ENCODE assay signal across 1 cellular context in the genomic region with DNA sequence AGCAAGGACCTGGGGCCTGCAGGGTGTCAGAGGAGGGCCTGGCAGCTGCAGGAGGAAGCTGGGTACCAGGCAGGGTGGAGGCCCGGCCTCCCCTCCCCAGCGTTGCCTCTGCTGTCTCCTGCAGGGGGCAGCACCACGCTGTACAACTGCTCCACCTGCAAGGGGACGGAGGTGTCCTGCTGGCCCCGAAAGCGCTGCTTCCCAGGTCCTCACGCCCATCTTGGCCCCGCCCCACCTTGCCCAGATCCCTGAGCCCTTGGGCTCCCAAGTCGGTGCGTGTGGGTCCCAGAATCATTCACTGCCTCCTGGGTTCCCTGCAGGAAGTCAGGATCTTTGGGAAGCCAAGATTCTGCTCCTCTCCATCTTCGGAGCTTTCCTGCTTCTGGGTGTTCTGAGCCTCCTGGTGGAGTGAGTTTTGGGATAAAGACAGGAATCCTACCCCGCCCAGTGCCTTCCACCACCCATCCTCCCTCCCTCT.
TF ChIP-seq lines count a peak whose summit lies in the region.

No MANE protein-coding gene starts in this region.

TF ChIP-seq in GM12878, 131 proteins besides CTCF, POLR2A, EP300 and RAD21 (continues in another document):
- no peak for TF ChIP-seq MXI1 (IDR thresholded peaks at IDR 0.05; ENCODE audit: low read depth, low read length)
- no peak for TF ChIP-seq CBFB (IDR thresholded peaks at IDR 0.05; ENCODE audit: low read depth)
- TF ChIP-seq CEBPB (IDR thresholded peaks at IDR 0.05; ENCODE audit: borderline replicate concordance in 1 of 2, low read depth in 2 of 2, low read length in 2 of 2) = no peak
- TF ChIP-seq, protein P1, sequence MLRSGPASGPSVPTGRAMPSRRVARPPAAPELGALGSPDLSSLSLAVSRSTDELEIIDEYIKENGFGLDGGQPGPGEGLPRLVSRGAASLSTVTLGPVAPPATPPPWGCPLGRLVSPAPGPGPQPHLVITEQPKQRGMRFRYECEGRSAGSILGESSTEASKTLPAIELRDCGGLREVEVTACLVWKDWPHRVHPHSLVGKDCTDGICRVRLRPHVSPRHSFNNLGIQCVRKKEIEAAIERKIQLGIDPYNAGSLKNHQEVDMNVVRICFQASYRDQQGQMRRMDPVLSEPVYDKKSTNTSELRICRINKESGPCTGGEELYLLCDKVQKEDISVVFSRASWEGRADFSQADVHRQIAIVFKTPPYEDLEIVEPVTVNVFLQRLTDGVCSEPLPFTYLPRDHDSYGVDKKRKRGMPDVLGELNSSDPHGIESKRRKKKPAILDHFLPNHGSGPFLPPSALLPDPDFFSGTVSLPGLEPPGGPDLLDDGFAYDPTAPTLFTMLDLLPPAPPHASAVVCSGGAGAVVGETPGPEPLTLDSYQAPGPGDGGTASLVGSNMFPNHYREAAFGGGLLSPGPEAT (IDR thresholded peaks at IDR 0.05; ENCODE audit: low read depth) = no peak
- no peak for TF ChIP-seq CBX5 (IDR thresholded peaks at IDR 0.05; ENCODE audit: low read depth)
- TF ChIP-seq, protein P2, sequence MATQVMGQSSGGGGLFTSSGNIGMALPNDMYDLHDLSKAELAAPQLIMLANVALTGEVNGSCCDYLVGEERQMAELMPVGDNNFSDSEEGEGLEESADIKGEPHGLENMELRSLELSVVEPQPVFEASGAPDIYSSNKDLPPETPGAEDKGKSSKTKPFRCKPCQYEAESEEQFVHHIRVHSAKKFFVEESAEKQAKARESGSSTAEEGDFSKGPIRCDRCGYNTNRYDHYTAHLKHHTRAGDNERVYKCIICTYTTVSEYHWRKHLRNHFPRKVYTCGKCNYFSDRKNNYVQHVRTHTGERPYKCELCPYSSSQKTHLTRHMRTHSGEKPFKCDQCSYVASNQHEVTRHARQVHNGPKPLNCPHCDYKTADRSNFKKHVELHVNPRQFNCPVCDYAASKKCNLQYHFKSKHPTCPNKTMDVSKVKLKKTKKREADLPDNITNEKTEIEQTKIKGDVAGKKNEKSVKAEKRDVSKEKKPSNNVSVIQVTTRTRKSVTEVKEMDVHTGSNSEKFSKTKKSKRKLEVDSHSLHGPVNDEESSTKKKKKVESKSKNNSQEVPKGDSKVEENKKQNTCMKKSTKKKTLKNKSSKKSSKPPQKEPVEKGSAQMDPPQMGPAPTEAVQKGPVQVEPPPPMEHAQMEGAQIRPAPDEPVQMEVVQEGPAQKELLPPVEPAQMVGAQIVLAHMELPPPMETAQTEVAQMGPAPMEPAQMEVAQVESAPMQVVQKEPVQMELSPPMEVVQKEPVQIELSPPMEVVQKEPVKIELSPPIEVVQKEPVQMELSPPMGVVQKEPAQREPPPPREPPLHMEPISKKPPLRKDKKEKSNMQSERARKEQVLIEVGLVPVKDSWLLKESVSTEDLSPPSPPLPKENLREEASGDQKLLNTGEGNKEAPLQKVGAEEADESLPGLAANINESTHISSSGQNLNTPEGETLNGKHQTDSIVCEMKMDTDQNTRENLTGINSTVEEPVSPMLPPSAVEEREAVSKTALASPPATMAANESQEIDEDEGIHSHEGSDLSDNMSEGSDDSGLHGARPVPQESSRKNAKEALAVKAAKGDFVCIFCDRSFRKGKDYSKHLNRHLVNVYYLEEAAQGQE (IDR thresholded peaks at IDR 0.05; ENCODE audit: low read depth, low read length) = no peak
- no peak for TF ChIP-seq NFXL1 (IDR thresholded peaks at IDR 0.05; ENCODE audit: borderline replicate concordance)
- TF ChIP-seq SP1 (IDR thresholded peaks at IDR 0.05; ENCODE audit: low read depth, low read length) = no peak
- TF ChIP-seq CBX3 (IDR thresholded peaks at IDR 0.05; ENCODE audit: borderline replicate concordance, low read depth) = no peak
- TF ChIP-seq ATF7 (IDR thresholded peaks at IDR 0.05; ENCODE audit: low read depth) = no peak
- TF ChIP-seq KDM1A (IDR thresholded peaks at IDR 0.05; ENCODE audit: borderline replicate concordance) = no peak
- TF ChIP-seq GATAD2B (conservative IDR thresholded peaks at IDR 0.05; ENCODE audit: low read depth) = peak; percentile 68; the same call in 1 of the 2 replicates
- TF ChIP-seq MYC (IDR thresholded peaks at IDR 0.05; ENCODE audit: insufficient read depth, insufficient read length, insufficient replicate concordance, low read length, severe bottlenecking) = no peak
- TF ChIP-seq, protein P3, sequence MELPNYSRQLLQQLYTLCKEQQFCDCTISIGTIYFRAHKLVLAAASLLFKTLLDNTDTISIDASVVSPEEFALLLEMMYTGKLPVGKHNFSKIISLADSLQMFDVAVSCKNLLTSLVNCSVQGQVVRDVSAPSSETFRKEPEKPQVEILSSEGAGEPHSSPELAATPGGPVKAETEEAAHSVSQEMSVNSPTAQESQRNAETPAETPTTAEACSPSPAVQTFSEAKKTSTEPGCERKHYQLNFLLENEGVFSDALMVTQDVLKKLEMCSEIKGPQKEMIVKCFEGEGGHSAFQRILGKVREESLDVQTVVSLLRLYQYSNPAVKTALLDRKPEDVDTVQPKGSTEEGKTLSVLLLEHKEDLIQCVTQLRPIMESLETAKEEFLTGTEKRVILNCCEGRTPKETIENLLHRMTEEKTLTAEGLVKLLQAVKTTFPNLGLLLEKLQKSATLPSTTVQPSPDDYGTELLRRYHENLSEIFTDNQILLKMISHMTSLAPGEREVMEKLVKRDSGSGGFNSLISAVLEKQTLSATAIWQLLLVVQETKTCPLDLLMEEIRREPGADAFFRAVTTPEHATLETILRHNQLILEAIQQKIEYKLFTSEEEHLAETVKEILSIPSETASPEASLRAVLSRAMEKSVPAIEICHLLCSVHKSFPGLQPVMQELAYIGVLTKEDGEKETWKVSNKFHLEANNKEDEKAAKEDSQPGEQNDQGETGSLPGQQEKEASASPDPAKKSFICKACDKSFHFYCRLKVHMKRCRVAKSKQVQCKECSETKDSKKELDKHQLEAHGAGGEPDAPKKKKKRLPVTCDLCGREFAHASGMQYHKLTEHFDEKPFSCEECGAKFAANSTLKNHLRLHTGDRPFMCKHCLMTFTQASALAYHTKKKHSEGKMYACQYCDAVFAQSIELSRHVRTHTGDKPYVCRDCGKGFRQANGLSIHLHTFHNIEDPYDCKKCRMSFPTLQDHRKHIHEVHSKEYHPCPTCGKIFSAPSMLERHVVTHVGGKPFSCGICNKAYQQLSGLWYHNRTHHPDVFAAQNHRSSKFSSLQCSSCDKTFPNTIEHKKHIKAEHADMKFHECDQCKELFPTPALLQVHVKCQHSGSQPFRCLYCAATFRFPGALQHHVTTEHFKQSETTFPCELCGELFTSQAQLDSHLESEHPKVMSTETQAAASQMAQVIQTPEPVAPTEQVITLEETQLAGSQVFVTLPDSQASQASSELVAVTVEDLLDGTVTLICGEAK (IDR thresholded peaks at IDR 0.05; ENCODE audit: borderline replicate concordance) = no peak
- TF ChIP-seq POLR2AphosphoS2 (IDR thresholded peaks at IDR 0.05; ENCODE audit: low read depth, low read length) = no peak
- no peak for TF ChIP-seq FOS (IDR thresholded peaks at IDR 0.05; ENCODE audit: borderline replicate concordance, extremely low read depth, insufficient read length)
- TF ChIP-seq, protein P4, sequence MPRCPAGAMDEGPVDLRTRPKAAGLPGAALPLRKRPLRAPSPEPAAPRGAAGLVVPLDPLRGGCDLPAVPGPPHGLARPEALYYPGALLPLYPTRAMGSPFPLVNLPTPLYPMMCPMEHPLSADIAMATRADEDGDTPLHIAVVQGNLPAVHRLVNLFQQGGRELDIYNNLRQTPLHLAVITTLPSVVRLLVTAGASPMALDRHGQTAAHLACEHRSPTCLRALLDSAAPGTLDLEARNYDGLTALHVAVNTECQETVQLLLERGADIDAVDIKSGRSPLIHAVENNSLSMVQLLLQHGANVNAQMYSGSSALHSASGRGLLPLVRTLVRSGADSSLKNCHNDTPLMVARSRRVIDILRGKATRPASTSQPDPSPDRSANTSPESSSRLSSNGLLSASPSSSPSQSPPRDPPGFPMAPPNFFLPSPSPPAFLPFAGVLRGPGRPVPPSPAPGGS (IDR thresholded peaks at IDR 0.05; ENCODE audit: borderline replicate concordance, insufficient read depth, low read depth, low read length, poor library complexity, severe bottlenecking) = no peak
- TF ChIP-seq, protein P5, sequence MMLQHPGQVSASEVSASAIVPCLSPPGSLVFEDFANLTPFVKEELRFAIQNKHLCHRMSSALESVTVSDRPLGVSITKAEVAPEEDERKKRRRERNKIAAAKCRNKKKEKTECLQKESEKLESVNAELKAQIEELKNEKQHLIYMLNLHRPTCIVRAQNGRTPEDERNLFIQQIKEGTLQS (IDR thresholded peaks at IDR 0.05; ENCODE audit: borderline replicate concordance, extremely low read depth, low read depth, low read length) = no peak
- no peak for TF ChIP-seq HDGF (IDR thresholded peaks at IDR 0.05)
- TF ChIP-seq PAX5 (IDR thresholded peaks at IDR 0.05; ENCODE audit: borderline replicate concordance, low read depth, low read length) = 0 out of 2 replicates have a peak, but pooled peaks have one; percentile 27
- peak; percentile 57; the same call in 1 of the 2 replicates for TF ChIP-seq LARP7 (IDR thresholded peaks at IDR 0.05)
- TF ChIP-seq NFYA (IDR thresholded peaks at IDR 0.05; ENCODE audit: borderline replicate concordance, low read depth, low read length) = no peak
- TF ChIP-seq TBL1XR1 (IDR thresholded peaks at IDR 0.05; ENCODE audit: low read depth, low read length) = no peak
- TF ChIP-seq MEF2B (IDR thresholded peaks at IDR 0.05; ENCODE audit: partially characterized antibody, poor library complexity, severe bottlenecking) = no peak
- no peak for TF ChIP-seq POLR2AphosphoS5 (IDR thresholded peaks at IDR 0.05; ENCODE audit: low read length)
- peak in 1 of 2 experiments; percentile 40; a peak in 2 of 4 replicates for TF ChIP-seq BHLHE40 (IDR thresholded peaks at IDR 0.05; ENCODE audit: borderline replicate concordance in 1 of 2, low read depth in 2 of 2, low read length in 1 of 2)
- TF ChIP-seq JUNB (IDR thresholded peaks at IDR 0.05) = no peak
- TF ChIP-seq ZNF207 (IDR thresholded peaks at IDR 0.05; ENCODE audit: borderline replicate concordance) = 0 out of 2 replicates have a peak, but pooled peaks have one; percentile 42
- no peak for TF ChIP-seq ZZZ3 (IDR thresholded peaks at IDR 0.05; ENCODE audit: control insufficient read depth, insufficient read length, low read depth)
- TF ChIP-seq, protein P6, sequence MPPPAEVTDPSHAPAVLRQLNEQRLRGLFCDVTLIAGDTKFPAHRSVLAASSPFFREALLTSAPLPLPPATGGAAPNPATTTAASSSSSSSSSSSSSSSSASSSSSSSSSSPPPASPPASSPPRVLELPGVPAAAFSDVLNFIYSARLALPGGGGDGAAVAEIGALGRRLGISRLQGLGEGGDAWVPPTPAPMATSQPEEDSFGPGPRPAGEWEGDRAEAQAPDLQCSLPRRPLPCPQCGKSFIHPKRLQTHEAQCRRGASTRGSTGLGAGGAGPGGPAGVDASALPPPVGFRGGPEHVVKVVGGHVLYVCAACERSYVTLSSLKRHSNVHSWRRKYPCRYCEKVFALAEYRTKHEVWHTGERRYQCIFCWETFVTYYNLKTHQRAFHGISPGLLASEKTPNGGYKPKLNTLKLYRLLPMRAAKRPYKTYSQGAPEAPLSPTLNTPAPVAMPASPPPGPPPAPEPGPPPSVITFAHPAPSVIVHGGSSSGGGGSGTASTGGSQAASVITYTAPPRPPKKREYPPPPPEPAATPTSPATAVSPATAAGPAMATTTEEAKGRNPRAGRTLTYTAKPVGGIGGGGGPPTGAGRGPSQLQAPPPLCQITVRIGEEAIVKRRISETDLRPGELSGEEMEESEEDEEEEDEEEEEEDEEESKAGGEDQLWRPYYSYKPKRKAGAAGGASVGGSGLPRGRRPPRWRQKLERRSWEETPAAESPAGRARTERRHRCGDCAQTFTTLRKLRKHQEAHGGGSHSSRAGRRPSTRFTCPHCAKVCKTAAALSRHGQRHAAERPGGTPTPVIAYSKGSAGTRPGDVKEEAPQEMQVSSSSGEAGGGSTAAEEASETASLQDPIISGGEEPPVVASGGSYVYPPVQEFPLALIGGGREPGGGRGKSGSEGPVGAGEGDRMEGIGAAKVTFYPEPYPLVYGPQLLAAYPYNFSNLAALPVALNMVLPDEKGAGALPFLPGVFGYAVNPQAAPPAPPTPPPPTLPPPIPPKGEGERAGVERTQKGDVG (CRISPR knock-in tag; IDR thresholded peaks at IDR 0.05) = no peak
- TF ChIP-seq, protein P7, sequence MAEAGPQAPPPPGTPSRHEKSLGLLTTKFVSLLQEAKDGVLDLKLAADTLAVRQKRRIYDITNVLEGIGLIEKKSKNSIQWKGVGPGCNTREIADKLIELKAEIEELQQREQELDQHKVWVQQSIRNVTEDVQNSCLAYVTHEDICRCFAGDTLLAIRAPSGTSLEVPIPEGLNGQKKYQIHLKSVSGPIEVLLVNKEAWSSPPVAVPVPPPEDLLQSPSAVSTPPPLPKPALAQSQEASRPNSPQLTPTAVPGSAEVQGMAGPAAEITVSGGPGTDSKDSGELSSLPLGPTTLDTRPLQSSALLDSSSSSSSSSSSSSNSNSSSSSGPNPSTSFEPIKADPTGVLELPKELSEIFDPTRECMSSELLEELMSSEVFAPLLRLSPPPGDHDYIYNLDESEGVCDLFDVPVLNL (IDR thresholded peaks at IDR 0.05; ENCODE audit: low read depth, low read length) = no peak
- TF ChIP-seq MEF2A (IDR thresholded peaks at IDR 0.05; ENCODE audit: insufficient read depth, low read depth, low read length) = 0 out of 2 replicates have a peak, but pooled peaks have one; percentile 5
- TF ChIP-seq KLF5 (IDR thresholded peaks at IDR 0.05; ENCODE audit: partially characterized antibody) = no peak
- no peak for TF ChIP-seq HDAC2 (IDR thresholded peaks at IDR 0.05)
- TF ChIP-seq NRF1 (conservative IDR thresholded peaks at IDR 0.05; ENCODE audit: low read depth, low read length) = no peak
- no peak for TF ChIP-seq KAT2A (conservative IDR thresholded peaks at IDR 0.05; ENCODE audit: control insufficient read depth, low read depth, low read length)
- no peak for TF ChIP-seq CREM (IDR thresholded peaks at IDR 0.05; ENCODE audit: low read depth)
- TF ChIP-seq, protein P8, sequence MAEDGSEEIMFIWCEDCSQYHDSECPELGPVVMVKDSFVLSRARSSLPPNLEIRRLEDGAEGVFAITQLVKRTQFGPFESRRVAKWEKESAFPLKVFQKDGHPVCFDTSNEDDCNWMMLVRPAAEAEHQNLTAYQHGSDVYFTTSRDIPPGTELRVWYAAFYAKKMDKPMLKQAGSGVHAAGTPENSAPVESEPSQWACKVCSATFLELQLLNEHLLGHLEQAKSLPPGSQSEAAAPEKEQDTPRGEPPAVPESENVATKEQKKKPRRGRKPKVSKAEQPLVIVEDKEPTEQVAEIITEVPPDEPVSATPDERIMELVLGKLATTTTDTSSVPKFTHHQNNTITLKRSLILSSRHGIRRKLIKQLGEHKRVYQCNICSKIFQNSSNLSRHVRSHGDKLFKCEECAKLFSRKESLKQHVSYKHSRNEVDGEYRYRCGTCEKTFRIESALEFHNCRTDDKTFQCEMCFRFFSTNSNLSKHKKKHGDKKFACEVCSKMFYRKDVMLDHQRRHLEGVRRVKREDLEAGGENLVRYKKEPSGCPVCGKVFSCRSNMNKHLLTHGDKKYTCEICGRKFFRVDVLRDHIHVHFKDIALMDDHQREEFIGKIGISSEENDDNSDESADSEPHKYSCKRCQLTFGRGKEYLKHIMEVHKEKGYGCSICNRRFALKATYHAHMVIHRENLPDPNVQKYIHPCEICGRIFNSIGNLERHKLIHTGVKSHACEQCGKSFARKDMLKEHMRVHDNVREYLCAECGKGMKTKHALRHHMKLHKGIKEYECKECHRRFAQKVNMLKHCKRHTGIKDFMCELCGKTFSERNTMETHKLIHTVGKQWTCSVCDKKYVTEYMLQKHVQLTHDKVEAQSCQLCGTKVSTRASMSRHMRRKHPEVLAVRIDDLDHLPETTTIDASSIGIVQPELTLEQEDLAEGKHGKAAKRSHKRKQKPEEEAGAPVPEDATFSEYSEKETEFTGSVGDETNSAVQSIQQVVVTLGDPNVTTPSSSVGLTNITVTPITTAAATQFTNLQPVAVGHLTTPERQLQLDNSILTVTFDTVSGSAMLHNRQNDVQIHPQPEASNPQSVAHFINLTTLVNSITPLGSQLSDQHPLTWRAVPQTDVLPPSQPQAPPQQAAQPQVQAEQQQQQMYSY (CRISPR knock-in tag; IDR thresholded peaks at IDR 0.05) = no peak
